9 cellular contexts compared by ENCODE assay signal in the genomic region with DNA sequence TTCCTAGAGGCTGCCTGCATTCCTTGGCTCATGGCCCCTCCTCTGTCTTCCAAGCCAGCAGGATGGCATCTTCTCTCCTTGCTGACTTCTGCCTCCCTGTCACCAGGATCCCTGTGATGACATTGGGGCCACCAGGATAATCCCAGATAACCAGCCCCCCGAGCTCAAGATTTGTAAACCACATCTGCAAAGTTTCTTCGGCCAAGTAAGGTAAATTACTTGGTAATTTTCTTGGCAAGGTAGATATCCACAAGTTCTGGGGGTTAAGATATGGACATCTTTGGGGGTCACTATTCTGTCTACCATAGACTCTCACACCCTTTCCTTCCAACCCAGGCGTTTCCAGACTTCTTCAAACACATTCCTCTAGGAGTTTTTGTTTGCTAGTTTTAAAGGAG.
"Had no signal": no experiment of that assay in that cellular context is flagged by ENCODE, and none has a peak within 500 bp of the region (broad histone marks: within the 10 kb centered on the region; RNA-seq: fewer than 3 reads in every experiment).

No MANE protein-coding gene starts in this region.

- ATAC-seq: HCT116, K562 had no signal

- H3K27ac ChIP-seq: HL-60 had no signal

- H2AFZ ChIP-seq: GM23338 had no signal

- FAIRE-seq: K562 had no signal

- DNase-seq: H7, HFFc6, IMR-90, KG1 had no signal

- H3K4me2 ChIP-seq: GM23338 had no signal

- H3K36me3 ChIP-seq: HAP-1 had no signal

- H3K4me1 ChIP-seq: HAP-1 had no signal

- H3K4me3 ChIP-seq: GM23338, HAP-1, K562 had no signal
